In genomic region chr14:60266021-60266937, GRCh38 we compare ENCODE assay signal across 8 cellular contexts. TPM values are rescaled to one million over a fixed set of nuclear protein-coding genes. Genes with fewer than 3 reads are reported as not detected.
DNase-seq lines count a peak whose midpoint lies in the region; ATAC-seq, FAIRE-seq and TF ChIP-seq lines count a peak whose summit lies in the region.

No MANE protein-coding gene starts in this region.

- ATAC-seq in activated CD4-positive, alpha-beta T cell treated with anti-CD3 and anti-CD28 coated beads for 36 hours, result peak; percentile 68
- ATAC-seq in GM18858 (IDR thresholded peaks at IDR 0.05; ENCODE audit: unreplicated experiment), result no peak
- no peak for ATAC-seq in activated T-cell treated with anti-CD3 and anti-CD28 coated beads, Interleukin-2, amount 50 U/mL, for 72 hours (replicated peaks in 1 of 2)

- no peak overlapping the region for H3K27ac ChIP-seq in H1 (ENCODE audit: low read depth, low read length)
- H3K27ac ChIP-seq in smooth muscle cell (ENCODE audit: low read depth), result no peak overlapping the region

- H3K4me2 ChIP-seq in H1 (ENCODE audit: insufficient read depth in 1 of 2, low read depth in 2 of 2, low read length in 2 of 2) (no peak overlapping the region), smooth muscle cell (no peak overlapping the region)

- H3F3A ChIP-seq in smooth muscle cell (ENCODE audit: low read depth), result no peaks in the 10 kb centered on the region

- WGBS in H1 (ENCODE audit: extremely low coverage in 1 of 2, insufficient coverage in 1 of 2, insufficient read length in 1 of 2, insufficient replicate concordance in 2 of 2, low coverage in 1 of 2, low lambda C conversion rate in 2 of 2, missing lambda C conversion rate in 1 of 2), 2 experiments, result 85% methylated on average over 1 of the region's 1 CpG; no CpG with 5 or more reads in 1 of the 2 experiments
- WGBS in smooth muscle cell (ENCODE audit: low lambda C conversion rate), result 76% methylated on average over 1 of the region's 1 CpG

- POLR2A ChIA-PET in activated CD4-positive, alpha-beta T cell treated with anti-CD3 and anti-CD28 coated beads for 36 hours (lab: Charles Lee), result interaction anchor here (0.9 kb wide), 1 partner anchor 17 kb away, joined by 3 read pairs; the partner anchor contains the start of gene PPM1A
- POLR2A ChIA-PET in H1 (lab: Charles Lee; ENCODE audit: partially characterized antibody), result interaction anchor here (0.7 to 1.3 kb wide), 5 partner anchors 10 to 61 kb away, joined by 3 to 9 read pairs (median 4); partner anchors contain the start of gene PPM1A

- H2AK5ac ChIP-seq in H1 (ENCODE audit: low read depth, low read length), result no peak overlapping the region

- H3K18ac ChIP-seq in H1 (ENCODE audit: extremely low read depth, low read length), result no peak overlapping the region

- H3K4me3 Mint-ChIP-seq in activated CD4-positive, alpha-beta T cell treated with anti-CD3 and anti-CD28 coated beads for 36 hours, result no peak overlapping the region
- no peak overlapping the region for H3K4me3 Mint-ChIP-seq in activated T-cell treated with anti-CD3 and anti-CD28 coated beads, Interleukin-2, amount 50 U/mL, for 72 hours

- TF ChIP-seq CTCF in H1 (IDR thresholded peaks at IDR 0.05; ENCODE audit: control extremely low read depth in 1 of 3, insufficient read depth in 1 of 3, low read depth in 1 of 3, low read length in 3 of 3), result peak in 2 of 3 experiments; percentile 53 to 62; a peak in 2 of 4 replicates
- peak; percentile 13 for TF ChIP-seq CTCF in smooth muscle cell (IDR thresholded peaks at IDR 0.05; ENCODE audit: borderline replicate concordance, insufficient read depth, poor library complexity, severe bottlenecking)

- peak; percentile 77 for TF ChIP-seq RAD21 in H1 (IDR thresholded peaks at IDR 0.05 in 1 of 2, conservative IDR thresholded peaks at IDR 0.05 in 1 of 2; ENCODE audit: low read depth in 2 of 2, low read length in 2 of 2)

- H3K27me3 Mint-ChIP-seq in activated CD4-positive, alpha-beta T cell treated with anti-CD3 and anti-CD28 coated beads for 36 hours, result no peaks in the 10 kb centered on the region
- no peaks in the 10 kb centered on the region for H3K27me3 Mint-ChIP-seq in activated T-cell treated with anti-CD3 and anti-CD28 coated beads, Interleukin-2, amount 50 U/mL, for 72 hours (ENCODE audit: low read depth)

- H2BK15ac ChIP-seq in H1 (ENCODE audit: low read length), result no peak overlapping the region

- peaks cover 2% of the 10 kb centered on the region; the same call in 1 of the 2 replicates for H3K79me1 ChIP-seq in H1 (ENCODE audit: low read depth, low read length)

- no peak for FAIRE-seq in H1 (lab: Jason Lieb, UNC)

- H2BK120ac ChIP-seq in H1 (replicated peaks; ENCODE audit: low read depth, low read length), result no peak overlapping the region

- no peak overlapping the region for H3K9ac ChIP-seq in H1 (replicated peaks in 1 of 4; ENCODE audit: extremely low read depth in 1 of 4, low read depth in 3 of 4, low read length in 3 of 4)
- no peak overlapping the region for H3K9ac ChIP-seq in smooth muscle cell (ENCODE audit: low read depth)

- peak; percentile 32 for DNase-seq in activated CD4-positive, alpha-beta T cell treated with anti-CD3 and anti-CD28 coated beads for 36 hours
- DNase-seq in activated CD4-positive, alpha-beta T cell treated with anti-CD3 and anti-CD28 coated beads for 1 hour, result no peak
- DNase-seq in NCI-H69 (lab: John Stamatoyannopoulos, UW) (peak; percentile 70), H1 (ENCODE audit: low read depth in 1 of 2, low spot score in 2 of 2) (no peak), smooth muscle cell (lab: John Stamatoyannopoulos, UW; ENCODE audit: unreplicated experiment) (no peak), DMS153 treated with DMSO at 0.1 percent for 48 hours (lab: John Stamatoyannopoulos, UW; ENCODE audit: unreplicated experiment) (no peak)
- DNase-seq in activated T-cell treated with anti-CD3 and anti-CD28 coated beads, Interleukin-2, amount 50 U/mL, for 72 hours, result no peak

- no peak overlapping the region for H4K5ac ChIP-seq in H1 (ENCODE audit: insufficient read length, low read depth, low read length)

- no peak overlapping the region for H2BK12ac ChIP-seq in H1 (ENCODE audit: low read depth, low read length)

- CTCF ChIA-PET in activated CD4-positive, alpha-beta T cell treated with anti-CD3 and anti-CD28 coated beads for 36 hours (lab: Charles Lee), result interaction anchor here (0.5 to 2.4 kb wide), 21 partner anchors 9 to 908 kb away, joined by 3 to 20 read pairs (median 4); partner anchors contain the start of gene PPM1A
- CTCF ChIA-PET in H1 (lab: Charles Lee; ENCODE audit: partially characterized antibody), result interaction anchor here (0.5 to 6.2 kb wide), 36 partner anchors 10 to 482 kb away, joined by 3 to 73 read pairs (median 3); partner anchors contain the start of gene PPM1A

- H4K20me1 ChIP-seq in H1 (replicated peaks in 1 of 2; ENCODE audit: control insufficient read depth in 1 of 2, insufficient read depth in 2 of 2, low read length in 2 of 2), result peaks cover 2% of the 10 kb centered on the region in 2 experiments
- peaks cover 81% of the 10 kb centered on the region for H4K20me1 ChIP-seq in smooth muscle cell (ENCODE audit: low read depth)

- H3K56ac ChIP-seq in H1 (replicated peaks; ENCODE audit: insufficient read length, low read depth, low read length), result no peak overlapping the region

- H3K4me1 Mint-ChIP-seq in activated CD4-positive, alpha-beta T cell treated with anti-CD3 and anti-CD28 coated beads for 36 hours, result peaks cover 28% of the 10 kb centered on the region
- peaks cover 13% of the 10 kb centered on the region for H3K4me1 Mint-ChIP-seq in activated T-cell treated with anti-CD3 and anti-CD28 coated beads, Interleukin-2, amount 50 U/mL, for 72 hours (ENCODE audit: low read depth)

- H4K8ac ChIP-seq in H1 (ENCODE audit: extremely low read depth, insufficient read depth, low read length), result no peak overlapping the region

- no peak overlapping the region for H3K4me3 ChIP-seq in H1 (ENCODE audit: extremely low read depth in 1 of 4, insufficient read depth in 2 of 4, low read depth in 3 of 4, low read length in 4 of 4)
- no peak overlapping the region for H3K4me3 ChIP-seq in smooth muscle cell

- H3K23me2 ChIP-seq in H1 (ENCODE audit: low read depth, low read length), result no peaks in the 10 kb centered on the region

- H3K14ac ChIP-seq in H1 (ENCODE audit: insufficient read length), result no peak overlapping the region

- H3K23ac ChIP-seq in H1 (ENCODE audit: insufficient read length), result no peak overlapping the region

- H3K36me3 Mint-ChIP-seq in activated CD4-positive, alpha-beta T cell treated with anti-CD3 and anti-CD28 coated beads for 36 hours (ENCODE audit: low read depth), result peaks cover 29% of the 10 kb centered on the region
- H3K36me3 Mint-ChIP-seq in activated T-cell treated with anti-CD3 and anti-CD28 coated beads, Interleukin-2, amount 50 U/mL, for 72 hours (ENCODE audit: insufficient read depth in 2 of 2), result peaks cover 2 to 11% of the 10 kb centered on the region in 2 donors

- intact Hi-C loops in activated CD4-positive, alpha-beta T cell treated with anti-CD3 and anti-CD28 coated beads for 36 hours (cut with DNase I, micrococcal nuclease), result no loop called here

- H3K9me3 Mint-ChIP-seq in activated CD4-positive, alpha-beta T cell treated with anti-CD3 and anti-CD28 coated beads for 36 hours (ENCODE audit: low read depth), result peaks cover 2% of the 10 kb centered on the region
- no peaks in the 10 kb centered on the region for H3K9me3 Mint-ChIP-seq in activated T-cell treated with anti-CD3 and anti-CD28 coated beads, Interleukin-2, amount 50 U/mL, for 72 hours

- no peak overlapping the region for H3K4ac ChIP-seq in H1 (replicated peaks; ENCODE audit: insufficient read length, low read depth, low read length)

- TF ChIP-seq EP300 in H1 (IDR thresholded peaks at IDR 0.05; ENCODE audit: borderline replicate concordance in 1 of 2, low read depth in 2 of 2, low read length in 2 of 2), result no peak

- H3K27ac Mint-ChIP-seq in activated CD4-positive, alpha-beta T cell treated with anti-CD3 and anti-CD28 coated beads for 36 hours, result no peak overlapping the region
- H3K27ac Mint-ChIP-seq in activated T-cell treated with anti-CD3 and anti-CD28 coated beads, Interleukin-2, amount 50 U/mL, for 72 hours, result no peak overlapping the region

- no peaks in the 10 kb centered on the region for H3K27me3 ChIP-seq in H1 (replicated peaks in 1 of 4; ENCODE audit: control insufficient read depth in 3 of 4, extremely low read depth in 1 of 4, insufficient read depth in 3 of 4, low read length in 3 of 4)
- no peaks in the 10 kb centered on the region for H3K27me3 ChIP-seq in smooth muscle cell (ENCODE audit: low read depth)

- H4K91ac ChIP-seq in H1 (replicated peaks; ENCODE audit: insufficient read length, low read length), result no peak overlapping the region

- H3K4me1 ChIP-seq in H1 (replicated peaks in 1 of 4; ENCODE audit: control insufficient read depth in 3 of 4, insufficient read depth in 4 of 4, low read length in 3 of 4) (no peaks in the 10 kb centered on the region), smooth muscle cell (ENCODE audit: low read depth) (no peaks in the 10 kb centered on the region)

- H2BK5ac ChIP-seq in H1 (ENCODE audit: low read depth, low read length), result no peak overlapping the region

- H3K36me3 ChIP-seq in H1 (ENCODE audit: control insufficient read depth in 2 of 4, insufficient read depth in 4 of 4, low read length in 3 of 4), result no peaks in the 10 kb centered on the region; a peak in 1 of 8 replicates
- H3K36me3 ChIP-seq in smooth muscle cell (ENCODE audit: low read depth), result peaks cover 3% of the 10 kb centered on the region

- H2AFZ ChIP-seq in H1 (ENCODE audit: low read length) (no peak overlapping the region), smooth muscle cell (ENCODE audit: low read depth) (no peak overlapping the region)

- TF ChIP-seq POLR2A in H1 (IDR thresholded peaks at IDR 0.05; ENCODE audit: control extremely low read depth in 1 of 2, low read depth in 2 of 2, low read length in 2 of 2), result no peak

- H3K79me2 ChIP-seq in H1 (ENCODE audit: control insufficient read depth in 1 of 2, insufficient read depth in 2 of 2, low read length in 2 of 2), result peaks cover 2 to 94% of the 10 kb centered on the region in 2 experiments; a peak in 2 of 4 replicates
- H3K79me2 ChIP-seq in smooth muscle cell (ENCODE audit: low read depth), result peaks cover 100% of the 10 kb centered on the region

- H2BK20ac ChIP-seq in H1 (ENCODE audit: low read length), result no peak overlapping the region

- no peaks in the 10 kb centered on the region for H3K9me3 ChIP-seq in H1 (ENCODE audit: insufficient read depth in 2 of 2, low read depth in 1 of 2, low read length in 1 of 2)
- H3K9me3 ChIP-seq in smooth muscle cell (replicated peaks; ENCODE audit: low read depth), result peaks cover 5% of the 10 kb centered on the region

RNA-seq across cellular contexts. Expression of gene PPM1A, which starts 17.3 kb away (rescaled TPM):
- total RNA-seq in activated CD4-positive, alpha-beta T cell treated with anti-CD3 and anti-CD28 coated beads for 36 hours, result 10 to 100 TPM; 30.4 to 41.5 TPM
- total RNA-seq in H1 (2021; fragmentation: NEBNext Ultra II Directional; extraction: Animal tissue kit (Norgen Biotek cat#: 25700)), result 45.2 and 51.2 TPM in 2 replicates
- 6.6 and 14.0 TPM in 2 replicates for polyA plus RNA-seq in H1 (2011; rRNA removed)
- 14.5 TPM for polyA plus RNA-seq in H1 (2011; cell fraction: cytosol; rRNA removed)
- 8.7 TPM for polyA plus RNA-seq in H1 (2011; cell fraction: nucleus; rRNA removed)
- 26.6 to 38.7 TPM (median 31.2 TPM) in 4 replicates for polyA plus RNA-seq in H1 (2012, experiment 1 of 2)
- polyA plus RNA-seq in H1 (2012, experiment 2 of 2), result 7.8 TPM
- 26.5 TPM for polyA plus RNA-seq in H1 (2013, experiment 1 of 2)
- 28.0 TPM for polyA plus RNA-seq in H1 (2013, experiment 2 of 2)
- 54.8 and 71.9 TPM in 2 replicates for polyA minus RNA-seq in H1 (2011; rRNA and poly(A)+ RNA removed)
- polyA minus RNA-seq in H1 (2011; cell fraction: cytosol; rRNA and poly(A)+ RNA removed), result 20.6 TPM
- 26.6 TPM for polyA minus RNA-seq in H1 (2011; cell fraction: nucleus; rRNA and poly(A)+ RNA removed)
- 23.8 and 30.0 TPM in 2 replicates for total RNA-seq in smooth muscle cell
- polyA plus RNA-seq in smooth muscle cell, result 12.5 and 17.5 TPM in 2 replicates
- 10 to 100 TPM; 57.3 to 62.9 TPM for total RNA-seq in activated T-cell treated with anti-CD3 and anti-CD28 coated beads, Interleukin-2, amount 50 U/mL, for 72 hours

Comparison
In these comparisons a context has a peak if more than half of its experiments do, and no peak if none do; other contexts are left out.
1. DNase-seq: peak in activated CD4-positive, alpha-beta T cell treated with anti-CD3 and anti-CD28 coated beads for 36 hours (single experiment) and NCI-H69 (single experiment); none in activated CD4-positive, alpha-beta T cell treated with anti-CD3 and anti-CD28 coated beads for 1 hour (single experiment), H1 (0 of 2), smooth muscle cell (single experiment), DMS153 treated with DMSO at 0.1 percent for 48 hours (single experiment) and activated T-cell treated with anti-CD3 and anti-CD28 coated beads, Interleukin-2, amount 50 U/mL, for 72 hours (0 of 2).